In genomic region chr9:85163415-85163814, GRCh38 we compare ENCODE assay signal across 24 cellular contexts.
DNase-seq lines count a peak whose midpoint lies in the region; TF ChIP-seq lines count a peak whose summit lies in the region.
"Had no signal": no experiment of that assay in that cellular context is flagged by ENCODE, and none has a peak within 500 bp of the region (broad histone marks: within the 10 kb centered on the region; RNA-seq: fewer than 3 reads in every experiment).

No MANE protein-coding gene starts in this region.

- no peaks in the 10 kb centered on the region for H3K4me1 ChIP-seq in GM23248 (ENCODE audit: insufficient read depth)

- H3K9me3 ChIP-seq in GM23248 (ENCODE audit: low read depth) = no peaks in the 10 kb centered on the region

- no peaks in the 10 kb centered on the region for H3K4me1 Mint-ChIP-seq in neural crest cell
- H3K4me1 Mint-ChIP-seq: B cell, CD14-positive monocyte had no signal

- no peaks in the 10 kb centered on the region for H3K79me2 ChIP-seq in GM23248 (ENCODE audit: insufficient read depth)

- H3K9ac ChIP-seq in GM23248 = no peak overlapping the region
- H3K9ac ChIP-seq: KMS-11 had no signal

- no peak overlapping the region for H3K4me2 ChIP-seq in GM23248 (ENCODE audit: unreplicated experiment)
- H3K4me2 ChIP-seq: KMS-11 had no signal

- no peaks in the 10 kb centered on the region for H3K9me2 ChIP-seq in GM23248 (ENCODE audit: insufficient read depth)

- DNase-seq in GM23248 (peak; percentile 29), astrocyte of the hippocampus (ENCODE audit: low read depth, low spot score) (peak; percentile 4), fibroblast of pulmonary artery (ENCODE audit: low read depth) (peak; percentile 39), neural crest cell (ENCODE audit: low read depth, low spot score) (no peak), head of caudate nucleus (no peak), AML-193 (lab: John Stamatoyannopoulos, UW) (no peak), nucleus accumbens (lab: John Stamatoyannopoulos, UW) (no peak)
- DNase-seq in activated CD8-positive, alpha-beta memory T cell treated with anti-CD3 and anti-CD28 coated beads, Interleukin-2, amount 50 U/mL, for 48 hours = no peak
- DNase-seq: DMS53, GOT3, HCEC 1CT, IMR-90, MV-4-11, NCI-H1105 treated with DMSO at 0.1 percent for 48 hours, NCI-H2029 treated with DMSO at 0.1 percent for 48 hours, NCI-H2171, NCI-H345, NCI-H524, NCI-H774, OCI-M1, Right ventricle myocardium superior had no signal

- H3K9me3 Mint-ChIP-seq in neural crest cell = peaks cover 6% of the 10 kb centered on the region

- no peaks in the 10 kb centered on the region for H3F3A ChIP-seq in GM23248 (ENCODE audit: insufficient read depth)

- H3K36me3 ChIP-seq in GM23248 (ENCODE audit: low read depth) = no peaks in the 10 kb centered on the region

- H3K4me3 ChIP-seq in GM23248 = no peak overlapping the region
- no peak overlapping the region for H3K4me3 ChIP-seq in fibroblast of pulmonary artery (replicated peaks; ENCODE audit: low read depth, low read length)

- no peak overlapping the region for H3K27ac ChIP-seq in GM23248
- H3K27ac ChIP-seq: KMS-11 had no signal

- H3K36me3 Mint-ChIP-seq in neural crest cell (ENCODE audit: low read depth) = peaks cover 2% of the 10 kb centered on the region
- H3K36me3 Mint-ChIP-seq: CD14-positive monocyte had no signal

- H3K4me3 Mint-ChIP-seq in neural crest cell = no peak overlapping the region
- H3K4me3 Mint-ChIP-seq: B cell, CD14-positive monocyte had no signal

- H4K20me1 ChIP-seq in GM23248 (ENCODE audit: insufficient read depth) = no peaks in the 10 kb centered on the region

- intact Hi-C loops in head of caudate nucleus (cut with DNase I) = no loop called here

- TF ChIP-seq CTCF in fibroblast of pulmonary artery (IDR thresholded peaks at IDR 0.05; ENCODE audit: low read length, missing control alignments) (no peak), neural crest cell (conservative IDR thresholded peaks at IDR 0.05) (no peak)

- no peak overlapping the region for H2AFZ ChIP-seq in GM23248

- H3K27me3 ChIP-seq in GM23248 (replicated peaks; ENCODE audit: insufficient read depth) = no peaks in the 10 kb centered on the region; the same call in 1 of the 2 replicates

- no peaks in the 10 kb centered on the region for H3K27me3 Mint-ChIP-seq in neural crest cell (ENCODE audit: low read depth)
- H3K27me3 Mint-ChIP-seq: B cell had no signal

- peak overlapping the region; percentile 27 for H3K27ac Mint-ChIP-seq in neural crest cell (ENCODE audit: unreplicated experiment)
- H3K27ac Mint-ChIP-seq: B cell, CD14-positive monocyte had no signal

- in situ Hi-C loops in GM23248 (cut with MboI) = no loop called here

- 0 to 13% methylated on average over 1 of the region's 1 CpG for WGBS in GM23248 (ENCODE audit: low coverage in 1 of 2, low lambda C conversion rate in 2 of 2, missing lambda C conversion rate in 2 of 2), 2 experiments

Comparison
In these comparisons a context has a peak if more than half of its experiments do, and no peak if none do; other contexts are left out.
1. DNase-seq: peak in GM23248 (single experiment), astrocyte of the hippocampus (single experiment) and fibroblast of pulmonary artery (single experiment); none in neural crest cell (single experiment), head of caudate nucleus (0 of 42), AML-193 (0 of 2), activated CD8-positive, alpha-beta memory T cell treated with anti-CD3 and anti-CD28 coated beads, Interleukin-2, amount 50 U/mL, for 48 hours (single experiment) and nucleus accumbens (0 of 56).